8 cellular contexts compared by ENCODE assay signal in the genomic region with DNA sequence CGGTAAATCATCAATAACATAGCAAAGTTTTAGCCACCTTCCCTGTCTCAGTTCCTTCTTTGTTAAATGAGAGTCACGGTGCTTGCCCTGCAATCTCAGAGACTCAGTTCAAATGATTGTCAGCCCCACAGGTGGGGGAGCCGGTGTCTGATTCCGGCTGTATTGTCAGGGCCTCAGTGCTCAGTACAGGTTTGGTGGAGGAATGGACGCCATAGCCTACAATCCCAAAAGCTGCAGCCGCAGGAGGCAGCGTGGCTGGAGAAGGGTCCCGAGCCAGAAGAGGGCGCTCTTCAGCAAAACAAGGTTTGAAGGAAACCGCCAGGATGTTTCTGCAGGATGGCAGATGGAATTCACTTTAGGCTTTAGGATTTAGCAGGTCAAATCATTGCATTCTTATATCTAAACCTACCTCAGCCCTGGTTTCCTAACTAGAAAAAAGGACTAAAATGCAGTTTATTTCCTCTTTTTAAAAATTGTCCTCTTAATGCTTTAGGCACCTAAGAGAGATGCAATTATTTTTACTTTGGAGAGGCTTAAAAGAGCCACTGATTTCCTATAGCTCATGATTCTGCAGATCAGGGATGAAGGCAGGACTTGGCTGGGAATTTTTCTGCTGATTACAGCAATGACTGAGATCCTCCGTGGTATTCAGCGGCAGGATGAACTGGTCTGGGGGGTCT. TPM values are rescaled to one million over a fixed set of nuclear protein-coding genes. Genes with fewer than 3 reads are reported as not detected.
DNase-seq lines count a peak whose midpoint lies in the region; ATAC-seq and TF ChIP-seq lines count a peak whose summit lies in the region.

No MANE protein-coding gene starts in this region.

- ATAC-seq in Right ventricle myocardium superior (ENCODE audit: poor library complexity) (peak; percentile 73), GM18907 (IDR thresholded peaks at IDR 0.05; ENCODE audit: unreplicated experiment) (no peak), HG02571 (IDR thresholded peaks at IDR 0.05; ENCODE audit: unreplicated experiment) (no peak)

- H3K36me3 Mint-ChIP-seq in activated naive CD8-positive, alpha-beta T cell treated with anti-CD3 and anti-CD28 coated beads for 36 hours = no peaks in the 10 kb centered on the region

- peaks cover 5% of the 10 kb centered on the region for H3K27me3 Mint-ChIP-seq in activated naive CD8-positive, alpha-beta T cell treated with anti-CD3 and anti-CD28 coated beads for 36 hours

- H3K4me3 Mint-ChIP-seq in activated naive CD8-positive, alpha-beta T cell treated with anti-CD3 and anti-CD28 coated beads for 36 hours = no peak overlapping the region

- intact Hi-C loops in Right ventricle myocardium superior (cut with DNase I) = no loop called here
- intact Hi-C loops in posterior vena cava (cut with DNase I) = loop anchor here (2.0 to 5.0 kb wide), 2 partner anchors 179 to 183 kb away; no protein-coding TSS in a partner anchor

- DNase-seq in NCI-H1417 (lab: John Stamatoyannopoulos, UW) = peak; percentile 81 to 97 (median 95)
- DNase-seq in SW 1271 (lab: John Stamatoyannopoulos, UW) = peak; percentile 25 to 69
- DNase-seq in activated naive CD8-positive, alpha-beta T cell treated with anti-CD3 and anti-CD28 coated beads for 36 hours = peak; percentile 67
- DNase-seq in Right ventricle myocardium superior = peak; percentile 90
- DNase-seq in posterior vena cava (ENCODE audit: low spot score) = peak; percentile 96

- no peak overlapping the region for H3K27ac Mint-ChIP-seq in activated naive CD8-positive, alpha-beta T cell treated with anti-CD3 and anti-CD28 coated beads for 36 hours

- peak; percentile 92 for TF ChIP-seq CTCF in GM12873 (IDR thresholded peaks at IDR 0.05; ENCODE audit: insufficient read depth, low read depth, low read length, missing control alignments)

- H3K9me3 Mint-ChIP-seq in activated naive CD8-positive, alpha-beta T cell treated with anti-CD3 and anti-CD28 coated beads for 36 hours = no peaks in the 10 kb centered on the region

- peaks cover 8% of the 10 kb centered on the region for H3K4me1 Mint-ChIP-seq in activated naive CD8-positive, alpha-beta T cell treated with anti-CD3 and anti-CD28 coated beads for 36 hours

RNA-seq across cellular contexts. Expression of a gene that starts 29.2 kb away (rescaled TPM):
- 10 to 100 TPM; 19.5 to 20.0 TPM for total RNA-seq in activated naive CD8-positive, alpha-beta T cell treated with anti-CD3 and anti-CD28 coated beads for 36 hours
- total RNA-seq in Right ventricle myocardium superior (11.9 TPM), posterior vena cava (100 to 1,000 TPM; 485 to 992 TPM)

Comparison
In these comparisons a context has a peak if more than half of its experiments do, and no peak if none do; other contexts are left out.
1. RNA of a gene that starts 29.2 kb away (total RNA-seq): 485 to 992 TPM in posterior vena cava; 19.5 to 20.0 TPM in activated naive CD8-positive, alpha-beta T cell treated with anti-CD3 and anti-CD28 coated beads for 36 hours and 11.9 TPM in Right ventricle myocardium superior (single experiment); every median in the first group is over 10 times any median in the second.
2. Peak in every context shown above with its lines, with median percentiles within 50 percentile points of each other: DNase-seq.